30 cellular contexts compared by ENCODE assay signal in the genomic region with DNA sequence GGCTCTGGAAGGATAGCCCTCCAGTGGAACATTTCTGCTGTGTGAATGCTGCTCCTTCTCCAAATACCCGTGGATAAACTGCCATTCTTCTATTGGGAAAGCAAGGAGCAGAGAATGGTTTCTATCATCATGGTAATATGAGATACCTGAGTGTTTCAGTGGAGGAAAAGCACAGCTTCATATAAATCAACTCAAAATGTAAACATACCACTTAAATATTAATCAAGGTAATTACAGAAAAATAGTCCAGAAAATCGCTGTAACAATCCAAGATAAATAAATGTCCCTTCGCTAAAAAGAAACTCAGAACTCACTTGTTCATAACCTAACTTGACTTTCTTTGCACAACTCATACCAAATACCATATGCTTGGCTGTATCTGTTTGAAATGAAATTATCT.
"Had no signal": no experiment of that assay in that cellular context is flagged by ENCODE, and none has a peak within 500 bp of the region (broad histone marks: within the 10 kb centered on the region; RNA-seq: fewer than 3 reads in every experiment).

No MANE protein-coding gene starts in this region.

- H3K4me1 Mint-ChIP-seq: activated CD4-positive, alpha-beta T cell treated with anti-CD3 and anti-CD28 coated beads for 36 hours; activated naive CD8-positive, alpha-beta T cell treated with anti-CD3 and anti-CD28 coated beads, Interleukin-2, amount 10 ng/mL, durations not matched to agents 7 days and 5 days; naive B cell; stimulated activated effector memory CD8-positive, alpha-beta T cell treated with anti-CD3 and anti-CD28 coated beads, Interleukin-12 subunit alpha, Interleukin-12 subunit beta, amount 100 ng/mL, for 72 hours had no signal

- H3K27me3 ChIP-seq: ascending aorta, brain microvascular endothelial cell, left lung, ovary, right lobe of liver, uterus had no signal

- H3K36me3 ChIP-seq: ascending aorta, brain microvascular endothelial cell, left lung, lower lobe of right lung, ovary, right lobe of liver, thoracic aorta, uterus had no signal

- H3K36me3 Mint-ChIP-seq: activated naive CD8-positive, alpha-beta T cell treated with anti-CD3 and anti-CD28 coated beads, Interleukin-2, amount 10 ng/mL, durations not matched to agents 7 days and 5 days; naive B cell; stimulated activated effector memory CD8-positive, alpha-beta T cell treated with anti-CD3 and anti-CD28 coated beads, Interleukin-12 subunit alpha, Interleukin-12 subunit beta, amount 100 ng/mL, for 72 hours had no signal

- H3K27me3 Mint-ChIP-seq: naive B cell, progenitor cell of endocrine pancreas had no signal

- H3K9me3 ChIP-seq: ascending aorta, left lung, lower lobe of right lung, ovary, right lobe of liver, thoracic aorta, uterus had no signal

- H3K9me3 Mint-ChIP-seq: activated naive CD4-positive, alpha-beta T cell treated with anti-CD3 and anti-CD28 coated beads for 36 hours; activated naive CD8-positive, alpha-beta T cell treated with anti-CD3 and anti-CD28 coated beads, Interleukin-2, amount 10 ng/mL, durations not matched to agents 7 days and 5 days; activated T-cell treated with anti-CD3 and anti-CD28 coated beads, Interleukin-2, amount 50 U/mL, for 72 hours; naive B cell; stimulated activated effector memory CD8-positive, alpha-beta T cell treated with anti-CD3 and anti-CD28 coated beads, Interleukin-12 subunit alpha, Interleukin-12 subunit beta, amount 100 ng/mL, for 72 hours; stimulated activated naive CD8-positive, alpha-beta T cell treated with anti-CD3 and anti-CD28 coated beads, Interleukin-15, Interleukin-2, amounts not matched to agents 100 ng/mL and 50 ng/mL, for 24 hours had no signal

- H3K4me3 Mint-ChIP-seq: activated CD4-positive, alpha-beta T cell treated with anti-CD3 and anti-CD28 coated beads for 36 hours; activated naive CD4-positive, alpha-beta T cell treated with anti-CD3 and anti-CD28 coated beads for 36 hours; activated naive CD8-positive, alpha-beta T cell treated with anti-CD3 and anti-CD28 coated beads, Interleukin-2, amount 10 ng/mL, durations not matched to agents 7 days and 5 days; activated T-cell treated with anti-CD3 and anti-CD28 coated beads, Interleukin-2, amount 50 U/mL, for 72 hours; naive B cell; stimulated activated effector memory CD8-positive, alpha-beta T cell treated with anti-CD3 and anti-CD28 coated beads, Interleukin-12 subunit alpha, Interleukin-12 subunit beta, amount 100 ng/mL, for 72 hours; stimulated activated naive CD8-positive, alpha-beta T cell treated with anti-CD3 and anti-CD28 coated beads, Interleukin-15, Interleukin-2, amounts not matched to agents 100 ng/mL and 50 ng/mL, for 24 hours had no signal

- ATAC-seq: activated CD4-positive, alpha-beta T cell treated with anti-CD3 and anti-CD28 coated beads for 36 hours; activated T-cell treated with anti-CD3 and anti-CD28 coated beads, Interleukin-2, amount 50 U/mL, for 72 hours; left lung; lower lobe of right lung; right lobe of liver; stimulated activated effector memory CD8-positive, alpha-beta T cell treated with anti-CD3 and anti-CD28 coated beads, Interleukin-12 subunit alpha, Interleukin-12 subunit beta, amount 100 ng/mL, for 72 hours had no signal

- H3K4me3 ChIP-seq: ascending aorta, coronary artery, dorsolateral prefrontal cortex, left lung, lower lobe of right lung, ovary, right lobe of liver, skin epidermis, thoracic aorta, uterus had no signal

- H3K4me1 ChIP-seq: ascending aorta, left lung, lower lobe of right lung, uterus had no signal

- DNase-seq: activated CD4-positive, alpha-beta T cell treated with anti-CD3 and anti-CD28 coated beads for 36 hours; activated CD4-positive, alpha-beta T cell treated with anti-CD3 and anti-CD28 coated beads, Interleukin-2, amount 50 U/mL, for 4 hours; activated CD4-positive, CD25-positive, alpha-beta regulatory T cell; activated effector memory CD4-positive, alpha-beta T cell treated with anti-CD3 and anti-CD28 coated beads, Interleukin-2, amount 50 U/mL, for 16 hours; activated naive CD4-positive, alpha-beta T cell treated with anti-CD3 and anti-CD28 coated beads for 36 hours; activated naive CD8-positive, alpha-beta T cell treated with anti-CD3 and anti-CD28 coated beads, Interleukin-2, amount 10 ng/mL, durations not matched to agents 7 days and 5 days; activated T-cell treated with anti-CD3 and anti-CD28 coated beads for 4 hours; activated T-cell treated with anti-CD3 and anti-CD28 coated beads, Interleukin-2, amount 50 U/mL, for 72 hours; brain microvascular endothelial cell; dorsolateral prefrontal cortex; effector memory CD4-positive, alpha-beta T cell; kidney glomerular epithelial cell; left lung; lower lobe of right lung; mesenchymal stem cell; naive B cell; ovary; right lobe of liver; stimulated activated CD4-positive, alpha-beta T cell treated with anti-CD3 and anti-CD28 coated beads, Interleukin-12 subunit alpha, Interleukin-12 subunit beta, amount 100 ng/mL, for 4 hours; stimulated activated CD4-positive, alpha-beta T cell treated with anti-CD3 and anti-CD28 coated beads, Interleukin-4, amount 100 ng/mL, for 1 hour; trophoblast cell; uterus had no signal

- H3K27ac ChIP-seq: ascending aorta, brain microvascular endothelial cell, coronary artery, dorsolateral prefrontal cortex, left lung, lower lobe of right lung, ovary, right lobe of liver, skin epidermis, thoracic aorta, uterus had no signal

- H3K27ac Mint-ChIP-seq: activated CD4-positive, alpha-beta T cell treated with anti-CD3 and anti-CD28 coated beads for 36 hours; activated naive CD4-positive, alpha-beta T cell treated with anti-CD3 and anti-CD28 coated beads for 36 hours; activated naive CD8-positive, alpha-beta T cell treated with anti-CD3 and anti-CD28 coated beads, Interleukin-2, amount 10 ng/mL, durations not matched to agents 7 days and 5 days; activated T-cell treated with anti-CD3 and anti-CD28 coated beads, Interleukin-2, amount 50 U/mL, for 72 hours; naive B cell; progenitor cell of endocrine pancreas; stimulated activated effector memory CD8-positive, alpha-beta T cell treated with anti-CD3 and anti-CD28 coated beads, Interleukin-12 subunit alpha, Interleukin-12 subunit beta, amount 100 ng/mL, for 72 hours had no signal

- FAIRE-seq: frontal cortex had no signal
